In genomic region chr12:104669851-104670337, GRCh38 we compare ENCODE assay signal across 8 cellular contexts.
DNase-seq lines count a peak whose midpoint lies in the region; ATAC-seq and TF ChIP-seq lines count a peak whose summit lies in the region.

No MANE protein-coding gene starts in this region.

- TF ChIP-seq CTCF in GM12865 (IDR thresholded peaks at IDR 0.05; ENCODE audit: insufficient read depth, low read depth, low read length, missing control alignments) (no peak), OCI-LY7 (conservative IDR thresholded peaks at IDR 0.05; ENCODE audit: low read length) (no peak), PC-3 (conservative IDR thresholded peaks at IDR 0.05; ENCODE audit: low read depth, low read length) (no peak)

- intact Hi-C loops in OCI-LY7 (cut with micrococcal nuclease; ENCODE audit: unreplicated experiment) (loop anchor here (5.0 kb wide), 1 partner anchor 213 kb away; the partner anchor contains the start of gene CHST11), PC-3 (cut with micrococcal nuclease) (loop anchor here (5.0 to 10.0 kb wide), 3 partner anchors 95 to 298 kb away; partner anchors contain the start of gene CHST11)

- H3K9me3 ChIP-seq in OCI-LY7 (ENCODE audit: low read length) (no peaks in the 10 kb centered on the region), PC-3 (ENCODE audit: low read length) (no peaks in the 10 kb centered on the region)

- ATAC-seq in HG02571 (IDR thresholded peaks at IDR 0.05; ENCODE audit: unreplicated experiment) = peak; percentile 42
- ATAC-seq in effector memory CD8-positive, alpha-beta T cell (replicated peaks) = peak; percentile 64
- no peak for ATAC-seq in PC-3

- H2AFZ ChIP-seq in OCI-LY7 (ENCODE audit: low read length) (no peak overlapping the region), PC-3 (ENCODE audit: low read length) (no peak overlapping the region)

- H3K4me2 ChIP-seq in OCI-LY7 (ENCODE audit: low read length) = peak overlapping the region; percentile 48
- H3K4me2 ChIP-seq in PC-3 (ENCODE audit: low read length) = no peak overlapping the region

- H4K20me1 ChIP-seq in OCI-LY7 (ENCODE audit: insufficient read depth, low read length) = no peaks in the 10 kb centered on the region
- no peaks in the 10 kb centered on the region for H4K20me1 ChIP-seq in PC-3 (ENCODE audit: low read length)

- H3K4me1 ChIP-seq in OCI-LY7 (ENCODE audit: insufficient read depth, low read length, poor library complexity, severe bottlenecking) (peaks cover 34% of the 10 kb centered on the region), PC-3 (ENCODE audit: insufficient read depth, low read length) (peaks cover 55% of the 10 kb centered on the region)

- H3K27ac ChIP-seq in OCI-LY7 (ENCODE audit: low read depth, low read length, poor library complexity, severe bottlenecking) = no peak overlapping the region
- H3K27ac ChIP-seq in skin epidermis = peak overlapping the region in 18 of 21 experiments; percentile 2 to 84 (median 65)
- H3K27ac ChIP-seq in PC-3 (ENCODE audit: low read length) = no peak overlapping the region

- POLR2A ChIA-PET in OCI-LY7 (lab: Charles Lee) = interaction anchor here (0.6 to 0.9 kb wide), 2 partner anchors 130 to 270 kb away, joined by 3 read pairs; no protein-coding TSS in a partner anchor
- POLR2A ChIA-PET in PC-3 (lab: Charles Lee; ENCODE audit: unreplicated experiment) = no interaction called here

- H3K36me3 Mint-ChIP-seq in effector memory CD8-positive, alpha-beta T cell (ENCODE audit: insufficient read depth) = peaks cover 10% of the 10 kb centered on the region

- H3K27ac Mint-ChIP-seq in effector memory CD8-positive, alpha-beta T cell = peak overlapping the region; percentile 0 to 94

- no peaks in the 10 kb centered on the region for H3K27me3 Mint-ChIP-seq in effector memory CD8-positive, alpha-beta T cell

- H3K4me3 Mint-ChIP-seq in effector memory CD8-positive, alpha-beta T cell = peak overlapping the region; percentile 61 to 62

- CTCF ChIA-PET in OCI-LY7 (lab: Charles Lee; ENCODE audit: unreplicated experiment) = interaction anchor here (0.6 to 1.1 kb wide), 2 partner anchors 20 to 289 kb away, joined by 3 to 4 read pairs; no protein-coding TSS in a partner anchor
- CTCF ChIA-PET in PC-3 (lab: Charles Lee) = interaction anchor here (0.7 to 1.8 kb wide), 2 partner anchors 288 to 430 kb away, joined by 5 to 8 read pairs; no protein-coding TSS in a partner anchor

- no peak overlapping the region for H3K9ac ChIP-seq in PC-3 (ENCODE audit: low read length)

- H3K9me3 Mint-ChIP-seq in effector memory CD8-positive, alpha-beta T cell = no peaks in the 10 kb centered on the region

- peaks cover 50 to 69% of the 10 kb centered on the region in 2 donors for H3K4me1 Mint-ChIP-seq in effector memory CD8-positive, alpha-beta T cell (ENCODE audit: low read depth in 2 of 2)

- H3K9me2 ChIP-seq in OCI-LY7 (ENCODE audit: insufficient read depth, low read length) (no peaks in the 10 kb centered on the region), PC-3 (replicated peaks; ENCODE audit: low read length) (no peaks in the 10 kb centered on the region)

- no peaks in the 10 kb centered on the region for H3K27me3 ChIP-seq in PC-3 (ENCODE audit: low read length)

- DNase-seq in GM12865 (ENCODE audit: low read depth) = peak; percentile 72
- DNase-seq in OCI-LY7 (ENCODE audit: low spot score) = peak; percentile 54
- DNase-seq in effector memory CD8-positive, alpha-beta T cell = peak in 1 of 3 experiments; percentile 27
- no peak for DNase-seq in retina
- DNase-seq in PC-3 = no peak
- DNase-seq in GOT3 (lab: John Stamatoyannopoulos, UW) = no peak

- no peaks in the 10 kb centered on the region for H3K36me3 ChIP-seq in OCI-LY7 (ENCODE audit: insufficient read depth, low read length)
- H3K36me3 ChIP-seq in PC-3 (ENCODE audit: low read depth, low read length) = no peaks in the 10 kb centered on the region

- BruUV-seq in OCI-LY7 (replicated peaks; lab: Mats Ljungman, UMichigan) = no TSS peak
- no TSS peak for BruUV-seq in PC-3 (replicated peaks; lab: Mats Ljungman, UMichigan)

- H3F3A ChIP-seq in PC-3 (ENCODE audit: low read length, unreplicated experiment) = no peaks in the 10 kb centered on the region

- no peaks in the 10 kb centered on the region for H3K79me2 ChIP-seq in OCI-LY7 (ENCODE audit: insufficient read depth, low read depth, low read length)
- H3K79me2 ChIP-seq in PC-3 (ENCODE audit: low read length) = peaks cover 10% of the 10 kb centered on the region

- H3K4me3 ChIP-seq in GM12865 (ENCODE audit: low read depth, low read length) (no peak overlapping the region), OCI-LY7 (ENCODE audit: low read depth, low read length, poor library complexity, severe bottlenecking) (no peak overlapping the region), skin epidermis (no peak overlapping the region), PC-3 (ENCODE audit: low read length) (no peak overlapping the region)

Comparison
In these comparisons a context has a peak if more than half of its experiments do, and no peak if none do; other contexts are left out.
1. DNase-seq: peak in GM12865 (single experiment) and OCI-LY7 (single experiment); none in retina (single experiment), PC-3 (single experiment) and GOT3 (single experiment).
2. H3K27ac ChIP-seq: peak in skin epidermis (18 of 21); none in OCI-LY7 (single experiment) and PC-3 (single experiment).